ENCODE assay signal across 2 cellular contexts in the genomic region with DNA sequence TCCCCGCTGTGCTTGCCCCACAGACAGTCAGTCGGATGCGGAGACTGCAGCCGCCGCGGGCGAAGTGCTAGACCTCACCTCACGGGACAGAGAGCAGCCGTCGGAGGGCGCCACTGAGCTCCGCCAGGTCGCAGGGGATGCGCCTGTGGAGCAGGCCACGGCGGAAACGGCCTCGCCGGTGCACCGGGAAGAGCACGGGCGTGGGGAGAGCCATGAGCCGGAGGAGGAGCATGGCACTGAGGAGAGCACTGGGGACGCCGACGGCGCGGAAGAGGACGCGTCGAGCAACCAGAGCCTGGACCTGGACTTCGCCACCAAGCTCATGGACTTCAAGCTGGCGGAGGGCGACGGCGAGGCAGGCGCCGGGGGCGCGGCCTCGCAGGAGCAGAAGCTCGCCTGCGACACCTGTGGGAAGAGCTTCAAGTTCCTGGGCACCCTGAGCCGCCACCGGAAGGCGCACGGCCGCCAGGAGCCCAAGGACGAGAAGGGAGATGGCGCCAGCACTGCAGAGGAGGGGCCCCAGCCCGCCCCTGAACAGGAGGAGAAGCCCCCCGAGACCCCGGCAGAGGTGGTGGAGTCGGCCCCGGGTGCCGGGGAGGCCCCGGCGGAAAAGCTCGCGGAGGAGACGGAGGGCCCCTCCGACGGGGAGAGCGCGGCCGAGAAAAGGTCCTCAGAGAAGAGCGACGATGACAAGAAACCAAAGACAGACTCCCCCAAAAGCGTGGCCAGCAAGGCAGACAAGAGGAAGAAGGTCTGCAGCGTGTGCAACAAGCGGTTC.
TF ChIP-seq lines count a peak whose summit lies in the region.

No MANE protein-coding gene starts in this region.

TF ChIP-seq in GM23338, 12 proteins besides CTCF, POLR2A, EP300 and RAD21 (continued from another document):
- TF ChIP-seq ZNF462 (CRISPR knock-in tag; IDR thresholded peaks at IDR 0.05) (no peak), EZH2phosphoT487 (IDR thresholded peaks at IDR 0.05; ENCODE audit: unreplicated experiment) (no peak)

TF ChIP-seq in GM12878, 131 proteins besides CTCF, POLR2A, EP300 and RAD21:
- no peak for TF ChIP-seq BCL3 (IDR thresholded peaks at IDR 0.05; ENCODE audit: borderline replicate concordance, insufficient read depth, low read depth, low read length, poor library complexity, severe bottlenecking)
- no peak for TF ChIP-seq E4F1 (IDR thresholded peaks at IDR 0.05; ENCODE audit: borderline replicate concordance, partially characterized antibody)
- no peak for TF ChIP-seq YY1 (IDR thresholded peaks at IDR 0.05; ENCODE audit: low read depth, low read length)
- no peak for TF ChIP-seq BHLHE40 (IDR thresholded peaks at IDR 0.05; ENCODE audit: borderline replicate concordance in 1 of 2, low read depth in 2 of 2, low read length in 1 of 2)
- no peak for TF ChIP-seq BRCA1 (IDR thresholded peaks at IDR 0.05; ENCODE audit: low read depth, low read length)
- TF ChIP-seq MEF2A (IDR thresholded peaks at IDR 0.05; ENCODE audit: insufficient read depth, low read depth, low read length), result no peak
- TF ChIP-seq ESRRA (IDR thresholded peaks at IDR 0.05; ENCODE audit: low read length), result no peak
- no peak for TF ChIP-seq NFXL1 (IDR thresholded peaks at IDR 0.05; ENCODE audit: borderline replicate concordance)
- TF ChIP-seq MAX (IDR thresholded peaks at IDR 0.05; ENCODE audit: low read depth, low read length), result no peak
- no peak for TF ChIP-seq SUPT20H (IDR thresholded peaks at IDR 0.05; ENCODE audit: borderline replicate concordance, control insufficient read depth, low read depth, low read length)
- TF ChIP-seq, protein P1, sequence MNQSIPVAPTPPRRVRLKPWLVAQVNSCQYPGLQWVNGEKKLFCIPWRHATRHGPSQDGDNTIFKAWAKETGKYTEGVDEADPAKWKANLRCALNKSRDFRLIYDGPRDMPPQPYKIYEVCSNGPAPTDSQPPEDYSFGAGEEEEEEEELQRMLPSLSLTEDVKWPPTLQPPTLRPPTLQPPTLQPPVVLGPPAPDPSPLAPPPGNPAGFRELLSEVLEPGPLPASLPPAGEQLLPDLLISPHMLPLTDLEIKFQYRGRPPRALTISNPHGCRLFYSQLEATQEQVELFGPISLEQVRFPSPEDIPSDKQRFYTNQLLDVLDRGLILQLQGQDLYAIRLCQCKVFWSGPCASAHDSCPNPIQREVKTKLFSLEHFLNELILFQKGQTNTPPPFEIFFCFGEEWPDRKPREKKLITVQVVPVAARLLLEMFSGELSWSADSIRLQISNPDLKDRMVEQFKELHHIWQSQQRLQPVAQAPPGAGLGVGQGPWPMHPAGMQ (IDR thresholded peaks at IDR 0.05; ENCODE audit: borderline replicate concordance), result no peak
- no peak for TF ChIP-seq CBX5 (IDR thresholded peaks at IDR 0.05; ENCODE audit: low read depth)
- TF ChIP-seq CEBPB (IDR thresholded peaks at IDR 0.05; ENCODE audit: borderline replicate concordance in 1 of 2, low read depth in 2 of 2, low read length in 2 of 2), result no peak
- no peak for TF ChIP-seq TARDBP (IDR thresholded peaks at IDR 0.05; ENCODE audit: borderline replicate concordance)
TF ChIP-seq in GM12878: peak in this region for 0.
